In the genomic region with DNA sequence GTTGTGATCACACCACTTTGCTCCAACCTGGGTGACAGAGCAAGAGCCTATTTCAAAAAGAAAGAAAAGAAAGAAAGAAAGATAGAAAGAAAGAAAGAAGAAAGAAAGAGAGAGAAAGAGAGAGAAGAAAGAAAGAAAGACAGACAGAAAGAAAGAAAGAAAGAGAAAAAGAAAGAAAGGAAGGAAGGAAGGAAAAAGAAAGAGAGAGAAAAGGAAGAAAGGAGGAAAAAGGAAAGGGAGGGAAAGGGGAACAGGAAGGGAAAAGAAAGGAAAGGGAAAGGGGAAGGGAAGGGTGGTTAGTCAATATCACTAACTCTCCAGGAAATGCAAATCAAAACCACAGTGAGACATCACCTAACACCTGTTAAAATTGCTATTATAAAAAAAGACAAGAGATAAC, we compare ENCODE assay signal across 24 cellular contexts. TPM values are rescaled to one million over a fixed set of nuclear protein-coding genes. Genes with fewer than 3 reads are reported as not detected.
"Had no signal": no experiment of that assay in that cellular context is flagged by ENCODE, and none has a peak within 500 bp of the region (broad histone marks: within the 10 kb centered on the region; RNA-seq: fewer than 3 reads in every experiment).

No MANE protein-coding gene starts in this region.

- H3K27ac ChIP-seq: KMS-11, SJSA1, SK-N-MC had no signal

- H3K9me3 ChIP-seq: SJSA1 had no signal

- ATAC-seq: HepG2 had no signal

- H3K4me2 ChIP-seq: KMS-11 had no signal

- H3K4me3 ChIP-seq: SJSA1, SK-N-MC had no signal

- H3K36me3 ChIP-seq: SJSA1 had no signal

- H3K4me1 ChIP-seq: SJSA1 had no signal

- H3K27me3 ChIP-seq: SJSA1 had no signal

- DNase-seq: IMR-90, Kasumi-1, MM.1S, NCI-H1092 treated with DMSO at 0.1 percent for 48 hours, NCI-H1436, NCI-H187, NCI-H2029, NCI-H2081 treated with DMSO at 0.1 percent for 48 hours, NCI-H2171, NCI-H226, NCI-H446, NCI-H510A, NCI-H524 treated with DMSO at 0.1 percent for 48 hours, NCI-H69, NCI-H774, Right ventricle myocardium superior, RPMI8226, SIG-M5 had no signal

- H3K9ac ChIP-seq: KMS-11 had no signal

RNA-seq across cellular contexts. Expression of gene OR5K4, which starts 18.2 kb away (rescaled TPM):
- total RNA-seq: HepG2, HT1080, IMR-90, M059J, Right ventricle myocardium superior, SJSA1 had no signal
- polyA plus RNA-seq: HepG2, IMR-90 had no signal

RNA-seq across cellular contexts. Expression of gene OR5K3, which starts 18.6 kb away (rescaled TPM):
- total RNA-seq: HepG2, HT1080, IMR-90, M059J, Right ventricle myocardium superior, SJSA1 had no signal
- polyA plus RNA-seq: HepG2, IMR-90 had no signal
